In genomic region chr4:38317238-38317637, GRCh38 we compare ENCODE assay signal across 22 cellular contexts.
"Had no signal": no experiment of that assay in that cellular context is flagged by ENCODE, and none has a peak within 500 bp of the region (broad histone marks: within the 10 kb centered on the region; RNA-seq: fewer than 3 reads in every experiment).

No MANE protein-coding gene starts in this region.

- H3K27me3 ChIP-seq: colonic mucosa, gastrocnemius medialis, heart right ventricle, pancreas, stomach, upper lobe of left lung, uterus had no signal

- H3K27ac ChIP-seq: gastrocnemius medialis had no signal

- H3K36me3 ChIP-seq: colonic mucosa, gastrocnemius medialis, heart right ventricle, pancreas, stomach, upper lobe of left lung, uterus had no signal

- ATAC-seq: gastrocnemius medialis, heart right ventricle, left lobe of liver, mucosa of descending colon, natural killer cell, pancreas, right cardiac atrium had no signal

- H3K36me3 Mint-ChIP-seq: natural killer cell had no signal

- H3K27ac Mint-ChIP-seq: endodermal cell, progenitor cell of endocrine pancreas had no signal

- DNase-seq: colonic mucosa; dermis blood vessel endothelial cell; effector CD4-positive, alpha-beta T cell; endodermal cell; gastrocnemius medialis; heart right ventricle; hypothalamus; islet precursor cell; mammary epithelial cell; mucosa of descending colon; natural killer cell; occipital lobe; pancreas; right cardiac atrium; small intestine; stimulated activated CD4-positive, alpha-beta T cell treated with anti-CD3 and anti-CD28 coated beads, Interleukin-12 subunit alpha, Interleukin-12 subunit beta, amount 100 ng/mL, for 4 hours; stimulated activated naive CD4-positive, alpha-beta T cell; stomach; upper lobe of left lung; uterus had no signal

- H3K9me3 ChIP-seq: colonic mucosa, gastrocnemius medialis, mucosa of descending colon, pancreas, stomach, upper lobe of left lung, uterus had no signal

- H3K27me3 Mint-ChIP-seq: progenitor cell of endocrine pancreas had no signal

- H3K4me3 ChIP-seq: colonic mucosa, gastrocnemius medialis, heart right ventricle, mucosa of descending colon, pancreas, stomach, upper lobe of left lung, uterus had no signal

- H3K4me3 Mint-ChIP-seq: endodermal cell had no signal

- H3K9me3 Mint-ChIP-seq: endodermal cell, natural killer cell had no signal

- H3K4me1 ChIP-seq: uterus had no signal
